In genomic region chr17:63413128-63413527, GRCh38 we compare ENCODE assay signal across 8 cellular contexts.
"Had no signal": no experiment of that assay in that cellular context is flagged by ENCODE, and none has a peak within 500 bp of the region (broad histone marks: within the 10 kb centered on the region; RNA-seq: fewer than 3 reads in every experiment).

No MANE protein-coding gene starts in this region.

- H3K4me1 ChIP-seq: HAP-1 had no signal

- H3K27ac Mint-ChIP-seq: H9, HFFc6 had no signal

- H3K27ac ChIP-seq: GM23248 had no signal

- H3K4me3 ChIP-seq: GM23248, HAP-1 had no signal

- H3K4me3 Mint-ChIP-seq: H9, HFFc6 had no signal

- H3K9me3 ChIP-seq: HAP-1 had no signal

- DNase-seq: GM23248, GOT3, H7, H9, HCEC 1CT, HFFc6 had no signal

- H2AFZ ChIP-seq: GM23248 had no signal

- H3K9me3 Mint-ChIP-seq: H9, HFFc6 had no signal

- ATAC-seq: HCT116 had no signal

- H3K9ac ChIP-seq: GM23248 had no signal
